8 cellular contexts compared by ENCODE assay signal in the genomic region with DNA sequence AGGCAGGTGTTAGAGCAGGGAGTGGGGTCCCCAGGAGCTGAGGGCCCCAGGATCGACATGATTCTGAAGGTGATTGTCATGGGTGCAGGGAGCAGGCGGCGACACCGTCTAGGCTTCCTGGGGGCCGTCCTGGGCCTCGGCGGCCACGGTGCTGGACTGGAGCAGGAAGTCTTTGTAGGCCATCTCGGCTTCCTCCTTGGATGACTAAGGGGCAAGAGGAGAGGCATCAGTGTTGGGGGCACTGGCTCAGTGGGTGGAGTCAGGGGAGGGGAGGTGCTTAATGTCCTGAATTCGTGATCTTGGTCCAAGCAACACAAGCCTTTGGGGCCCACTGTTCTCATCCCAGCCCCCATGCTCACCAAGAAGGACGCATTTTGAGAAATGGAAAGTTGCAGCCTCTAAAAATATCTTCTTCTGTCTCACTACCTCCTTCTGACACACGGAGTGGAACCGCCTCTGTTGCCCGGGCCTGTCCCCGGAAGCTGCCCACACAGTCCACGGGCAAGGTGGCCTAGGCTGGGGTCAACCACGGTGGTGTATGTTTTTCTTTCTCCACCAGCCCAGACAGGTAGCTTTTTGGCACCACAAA. TPM values are rescaled to one million over a fixed set of nuclear protein-coding genes. Genes with fewer than 3 reads are reported as not detected.
DNase-seq lines count a peak whose midpoint lies in the region; ATAC-seq and TF ChIP-seq lines count a peak whose summit lies in the region.

No MANE protein-coding gene starts in this region.

- H3K36me3 Mint-ChIP-seq in CD14-positive monocyte = peaks cover 0 to 4% of the 10 kb centered on the region in 2 donors
- H3K36me3 Mint-ChIP-seq in chondrocyte (ENCODE audit: low read depth) = no peaks in the 10 kb centered on the region

- H3K4me3 Mint-ChIP-seq in CD14-positive monocyte = peak overlapping the region; percentile 58 to 74
- no peak overlapping the region for H3K4me3 Mint-ChIP-seq in chondrocyte (ENCODE audit: unreplicated experiment)

- peak; percentile 63 for ATAC-seq in HG03060 (IDR thresholded peaks at IDR 0.05; ENCODE audit: low read depth, unreplicated experiment)

- peak overlapping the region; percentile 41 to 91 (median 86) for H3K27ac Mint-ChIP-seq in CD14-positive monocyte
- no peak overlapping the region for H3K27ac Mint-ChIP-seq in chondrocyte (ENCODE audit: unreplicated experiment)

- H3K9me3 Mint-ChIP-seq in CD14-positive monocyte (peaks cover 0 to 6% (median 0%) of the 10 kb centered on the region in 7 donors), chondrocyte (ENCODE audit: low read depth) (no peaks in the 10 kb centered on the region)

- peak; percentile 65 for TF ChIP-seq POLR2A in GM18951 (IDR thresholded peaks at IDR 0.05; ENCODE audit: extremely low read depth, insufficient read depth, insufficient read length)

- TF ChIP-seq CTCF in CD14-positive monocyte (IDR thresholded peaks at IDR 0.05) = no peak
- TF ChIP-seq CTCF in chondrocyte (IDR thresholded peaks at IDR 0.05) = no peak

- H3K4me1 Mint-ChIP-seq in CD14-positive monocyte (peaks cover 32% of the 10 kb centered on the region), chondrocyte (ENCODE audit: low read depth) (no peaks in the 10 kb centered on the region)

- H3K27me3 Mint-ChIP-seq in CD14-positive monocyte (ENCODE audit: low read depth in 3 of 3) = peaks cover under 1 to 3% (median 2%) of the 10 kb centered on the region in 3 donors
- H3K27me3 Mint-ChIP-seq in chondrocyte (ENCODE audit: low read depth) = no peaks in the 10 kb centered on the region

- intact Hi-C loops in CD14-positive monocyte (cut with micrococcal nuclease) = no loop called here

- in situ Hi-C loops in GM18951 (cut with MboI; ENCODE audit: low sequenced_read_pairs, unreplicated experiment) = no loop called here

- DNase-seq in CD14-positive monocyte (ENCODE audit: low spot score) (peak; percentile 84), NCI-H1436 (lab: John Stamatoyannopoulos, UW) (no peak), chondrocyte (ENCODE audit: low spot score) (no peak), mucosa of gallbladder (ENCODE audit: low spot score) (no peak), NCI-H446 treated with DMSO at 0.1 percent for 48 hours (lab: John Stamatoyannopoulos, UW) (no peak)
- peak; percentile 73 for DNase-seq in activated CD8-positive, alpha-beta memory T cell treated with anti-CD3 and anti-CD28 coated beads, Interleukin-2, amount 50 U/mL, for 48 hours

RNA-seq across cellular contexts. Expression of gene FCMR, which starts 8.6 kb away (rescaled TPM):
- polyA plus RNA-seq in CD14-positive monocyte = 1 to 10 TPM; 2.2 to 3.0 TPM
- total RNA-seq in chondrocyte = not detected in 3 replicates
- 8.0 TPM for total RNA-seq in mucosa of gallbladder

RNA-seq across cellular contexts. Expression of gene PIGR, which starts 16.0 kb away (rescaled TPM):
- not detected for polyA plus RNA-seq in CD14-positive monocyte
- total RNA-seq in chondrocyte = not detected in 3 replicates
- 2,875 TPM for total RNA-seq in mucosa of gallbladder

RNA-seq across cellular contexts. Expression of gene IL24, which starts 33.1 kb away (rescaled TPM):
- polyA plus RNA-seq in CD14-positive monocyte = not detected
- total RNA-seq in chondrocyte (not detected in 3 replicates), mucosa of gallbladder (not detected)

RNA-seq across cellular contexts. Expression of gene FCAMR, which starts 40.0 kb away (rescaled TPM):
- polyA plus RNA-seq in CD14-positive monocyte = not detected
- not detected in 3 replicates for total RNA-seq in chondrocyte
- 0.46 TPM for total RNA-seq in mucosa of gallbladder

Comparison
In these comparisons a context has a peak if more than half of its experiments do, and no peak if none do; other contexts are left out.
1. DNase-seq: peak in CD14-positive monocyte (single experiment) and activated CD8-positive, alpha-beta memory T cell treated with anti-CD3 and anti-CD28 coated beads, Interleukin-2, amount 50 U/mL, for 48 hours (single experiment); none in NCI-H1436 (single experiment), chondrocyte (single experiment), mucosa of gallbladder (single experiment) and NCI-H446 treated with DMSO at 0.1 percent for 48 hours (single experiment).
2. RNA of gene PIGR, which starts 16.0 kb away (total RNA-seq): 2,875 TPM in mucosa of gallbladder (single experiment); not detected in chondrocyte; every median in the first group is over 1,000 times any median in the second.